In the genomic region with DNA sequence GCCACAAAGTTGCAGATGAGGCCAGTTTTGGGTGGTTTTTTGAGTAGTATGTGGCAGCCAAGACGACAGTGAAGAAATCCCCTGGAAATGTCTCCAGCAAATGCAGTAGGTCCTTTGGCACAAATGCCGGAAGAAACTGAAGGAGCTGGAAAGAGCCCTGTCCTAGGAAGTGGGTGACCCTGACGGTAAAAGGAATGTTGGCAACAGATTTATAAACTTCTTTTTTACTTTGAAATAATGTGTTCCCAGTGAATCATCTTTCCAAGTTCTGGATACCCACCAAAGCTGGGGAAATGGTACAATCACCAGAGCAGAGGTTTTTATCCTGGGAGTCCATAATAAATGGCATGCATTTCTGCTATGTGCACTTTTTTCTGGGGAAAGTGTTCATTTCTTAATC, we compare ENCODE assay signal across 20 cellular contexts.
DNase-seq lines count a peak whose midpoint lies in the region; ATAC-seq, FAIRE-seq and TF ChIP-seq lines count a peak whose summit lies in the region.
"Had no signal": no experiment of that assay in that cellular context is flagged by ENCODE, and none has a peak within 500 bp of the region (broad histone marks: within the 10 kb centered on the region; RNA-seq: fewer than 3 reads in every experiment).

No MANE protein-coding gene starts in this region.

- in situ Hi-C loops in astrocyte of the cerebellum (cut with HindIII; ENCODE audit: low sequenced_read_pairs) = no loop called here

- H3K79me2 ChIP-seq in keratinocyte (ENCODE audit: control insufficient read depth, insufficient read depth, low read length) = no peaks in the 10 kb centered on the region

- H3K4me1 ChIP-seq in keratinocyte (ENCODE audit: control insufficient read depth, extremely low read depth, insufficient read depth, low read length) = no peaks in the 10 kb centered on the region

- dilution Hi-C loops in keratinocyte (cut with MboI; ENCODE audit: extremely low pct_ligation_motif_present, low sequenced_read_pairs) = no loop called here

- DNase-seq in LHCN-M2 (ENCODE audit: low read depth) (peak; percentile 52), astrocyte of the cerebellum (ENCODE audit: low read depth) (peak; percentile 78), keratinocyte (ENCODE audit: low read depth, low spot score) (no peak), stromal cell of bone marrow (ENCODE audit: low read depth) (peak; percentile 50), NCI-H1048 (lab: John Stamatoyannopoulos, UW) (no peak), AG08396 (ENCODE audit: low spot score) (no peak)
- DNase-seq: activated CD8-positive, alpha-beta T cell treated with anti-CD3 and anti-CD28 coated beads for 36 hours; activated naive CD4-positive, alpha-beta T cell treated with anti-CD3 and anti-CD28 coated beads, Interleukin-2, amount 50 U/mL, for 16 hours; activated T-cell treated with anti-CD3 and anti-CD28 coated beads, Interleukin-2, amount 50 U/mL, for 24 hours; Caco-2; EL; NCI-H1105 treated with DMSO at 0.1 percent for 48 hours; NCI-H2171; stimulated activated naive B cell treated with anti-CD40 and anti-IgM and Interleukin-4, amounts not matched to agents 10 μg/mL and 1 μg/mL and 100 μg/mL, for 72 hours; T-helper 9 cell had no signal

- H3K36me3 ChIP-seq in keratinocyte (ENCODE audit: control insufficient read depth in 2 of 2, extremely low read depth in 1 of 2, insufficient read depth in 2 of 2, low read length in 2 of 2) = no peaks in the 10 kb centered on the region
- H3K36me3 ChIP-seq: gastroesophageal sphincter, neutrophil, tibial artery had no signal

- TF ChIP-seq CTCF in astrocyte of the cerebellum (IDR thresholded peaks at IDR 0.05; ENCODE audit: low read depth, low read length, missing control alignments) = no peak
- TF ChIP-seq CTCF in keratinocyte (optimal IDR thresholded peaks at IDR 0.05 in 1 of 3, IDR thresholded peaks at IDR 0.05 in 1 of 3, conservative IDR thresholded peaks at IDR 0.05 in 1 of 3; ENCODE audit: extremely low read depth in 1 of 3, insufficient read depth in 2 of 3, low read length in 3 of 3) = no peak

- H3K4me3 ChIP-seq in astrocyte of the cerebellum (ENCODE audit: low read depth, low read length) (no peak overlapping the region), keratinocyte (ENCODE audit: control insufficient read depth in 2 of 3, extremely low read depth in 1 of 3, insufficient read depth in 2 of 3, low read depth in 1 of 3, low read length in 3 of 3) (no peak overlapping the region)
- H3K4me3 ChIP-seq: gastroesophageal sphincter, SK-N-MC, tibial artery had no signal

- no peak overlapping the region for H3K9ac ChIP-seq in keratinocyte (ENCODE audit: control insufficient read depth, extremely low read depth, insufficient read depth, low read length)

- H3K9me3 ChIP-seq in keratinocyte (ENCODE audit: control insufficient read depth, low read depth, low read length) = no peaks in the 10 kb centered on the region
- H3K9me3 ChIP-seq: Caco-2, gastroesophageal sphincter, neutrophil, tibial artery had no signal

- ATAC-seq in HG03460 (IDR thresholded peaks at IDR 0.05; ENCODE audit: unreplicated experiment) = no peak
- ATAC-seq: activated CD8-positive, alpha-beta T cell treated with anti-CD3 and anti-CD28 coated beads for 36 hours; gastroesophageal sphincter; stimulated activated naive B cell treated with anti-CD40 and anti-IgM and Interleukin-4, amounts not matched to agents 10 μg/mL and 1 μg/mL and 100 μg/mL, for 72 hours had no signal

- H3K9me1 ChIP-seq in keratinocyte (ENCODE audit: control insufficient read depth, extremely low read depth, insufficient read depth, low read length) = no peaks in the 10 kb centered on the region

- H4K20me1 ChIP-seq in keratinocyte (ENCODE audit: control insufficient read depth, extremely low read depth, insufficient read depth, low read length) = no peaks in the 10 kb centered on the region

- H3K27ac ChIP-seq in keratinocyte (ENCODE audit: control insufficient read depth, insufficient read depth, low read length) = no peak overlapping the region
- H3K27ac ChIP-seq: neutrophil, SK-N-MC, tibial artery had no signal

- no peak overlapping the region for H3K4me2 ChIP-seq in keratinocyte (ENCODE audit: control insufficient read depth, extremely low read depth, insufficient read depth, low read depth, low read length)

- no peak for FAIRE-seq in keratinocyte (lab: Jason Lieb, UNC)

- H3K27me3 ChIP-seq in keratinocyte (ENCODE audit: control insufficient read depth, extremely low read depth, insufficient read depth, low read length) = no peaks in the 10 kb centered on the region
- H3K27me3 ChIP-seq: gastroesophageal sphincter, neutrophil, tibial artery had no signal

- peak overlapping the region; percentile 3 for H2AFZ ChIP-seq in keratinocyte (ENCODE audit: control insufficient read depth, low read length)

Comparison
In these comparisons a context has a peak if more than half of its experiments do, and no peak if none do; other contexts are left out.
1. DNase-seq: peak in LHCN-M2 (single experiment), astrocyte of the cerebellum (single experiment) and stromal cell of bone marrow (single experiment); none in keratinocyte (single experiment), NCI-H1048 (single experiment) and AG08396 (single experiment).